ENCODE assay signal across 8 cellular contexts in genomic region chr4:3045500-3045850, GRCh38. TPM values are rescaled to one million over a fixed set of nuclear protein-coding genes. Genes with fewer than 3 reads are reported as not detected.
DNase-seq lines count a peak whose midpoint lies in the region; ATAC-seq, FAIRE-seq and TF ChIP-seq lines count a peak whose summit lies in the region.

No MANE protein-coding gene starts in this region.

- peak; percentile 19 for TF ChIP-seq CTCF in GM12873 (IDR thresholded peaks at IDR 0.05; ENCODE audit: insufficient read depth, low read depth, low read length, missing control alignments)
- no peak for TF ChIP-seq CTCF in GM10248 (IDR thresholded peaks at IDR 0.05; ENCODE audit: control extremely low read depth, extremely low read depth, low read depth, missing control alignments)

- H3K4me3 ChIP-seq in small intestine (ENCODE audit: low read depth in 1 of 2, low read length in 2 of 2), result no peak overlapping the region

- H3K9me3 ChIP-seq in small intestine (ENCODE audit: control insufficient read depth, low read depth), result no peaks in the 10 kb centered on the region

- no peak for FAIRE-seq in small intestine (lab: Jason Lieb, UNC)

- H3K36me3 ChIP-seq in small intestine (ENCODE audit: control insufficient read depth in 2 of 2, insufficient read depth in 2 of 2, low read length in 2 of 2), result no peaks in the 10 kb centered on the region

- ATAC-seq in activated CD4-positive, CD25-positive, alpha-beta regulatory T cell treated with anti-CD3 and anti-CD28 coated beads, Interleukin-2, amount 50 U/mL, for 24 hours, result peak; percentile 41 to 42
- ATAC-seq in GM19455 (IDR thresholded peaks at IDR 0.05; ENCODE audit: unreplicated experiment), result no peak
- no peak for ATAC-seq in HG03039 (IDR thresholded peaks at IDR 0.05; ENCODE audit: unreplicated experiment)
- no peak for ATAC-seq in GM21447 (IDR thresholded peaks at IDR 0.05; ENCODE audit: unreplicated experiment)

- H3K27me3 ChIP-seq in small intestine (ENCODE audit: control insufficient read depth in 2 of 2, insufficient read depth in 2 of 2, low read length in 2 of 2), result no peaks in the 10 kb centered on the region

- CTCF ChIA-PET in GM10248 (lab: Yijun Ruan, JAX), result interaction anchor here (1.1 to 3.7 kb wide), 7 partner anchors 8 to 264 kb away, joined by 3 to 21 read pairs (median 4); no protein-coding TSS in a partner anchor

- H3K4me1 ChIP-seq in small intestine (ENCODE audit: control insufficient read depth in 2 of 2, insufficient read depth in 1 of 2, low read depth in 1 of 2, low read length in 1 of 2), result no peaks in the 10 kb centered on the region

- POLR2A ChIA-PET in GM10248 (lab: Yijun Ruan, JAX), result interaction anchor here (0.5 kb wide), 1 partner anchor 13 kb away, joined by 3 read pairs; no protein-coding TSS in a partner anchor

- H3K27ac ChIP-seq in small intestine (ENCODE audit: low read depth in 1 of 2, low read length in 1 of 2), result peak overlapping the region in 1 of 2 donors; percentile 59

- peak; percentile 89 for DNase-seq in central memory CD4-positive, alpha-beta T cell
- DNase-seq in small intestine (peak; percentile 72), GM10248 (ENCODE audit: extremely low spot score) (no peak)

- WGBS in small intestine, 3 donors, result 57 to 76% (median 73%) methylated on average over 10 of the region's 10 CpGs

RNA-seq across cellular contexts. Expression of gene HTT-AS, which starts 28.9 kb away (rescaled TPM):
- polyA plus RNA-seq in small intestine, result not detected

RNA-seq across cellular contexts. Expression of gene HTT, which starts 29.0 kb away (rescaled TPM):
- polyA plus RNA-seq in small intestine, result 10 to 100 TPM; 10.3 to 18.9 (median 10.8) TPM

Comparison
In these comparisons a context has a peak if more than half of its experiments do, and no peak if none do; other contexts are left out.
1. ATAC-seq: peak in activated CD4-positive, CD25-positive, alpha-beta regulatory T cell treated with anti-CD3 and anti-CD28 coated beads, Interleukin-2, amount 50 U/mL, for 24 hours (2 of 2); none in GM19455 (single experiment), HG03039 (single experiment) and GM21447 (single experiment).